Comparison of ENCODE assay signal across 1 cellular context in genomic region chrX:154376768-154377167, GRCh38.
TF ChIP-seq lines count a peak whose summit lies in the region.

No MANE protein-coding gene starts in this region.

TF ChIP-seq in GM23338, 12 proteins besides CTCF, POLR2A, EP300 and RAD21 (continued from another document):
- TF ChIP-seq EZH2phosphoT487 (IDR thresholded peaks at IDR 0.05; ENCODE audit: unreplicated experiment) (no peak), ZNF462 (CRISPR knock-in tag; IDR thresholded peaks at IDR 0.05) (no peak), POLR2AphosphoS5 (IDR thresholded peaks at IDR 0.05; ENCODE audit: low read depth) (no peak), NANOG (IDR thresholded peaks at IDR 0.05; ENCODE audit: borderline replicate concordance) (no peak), REST (IDR thresholded peaks at IDR 0.05; ENCODE audit: unreplicated experiment) (no peak)
- TF ChIP-seq, protein P1, sequence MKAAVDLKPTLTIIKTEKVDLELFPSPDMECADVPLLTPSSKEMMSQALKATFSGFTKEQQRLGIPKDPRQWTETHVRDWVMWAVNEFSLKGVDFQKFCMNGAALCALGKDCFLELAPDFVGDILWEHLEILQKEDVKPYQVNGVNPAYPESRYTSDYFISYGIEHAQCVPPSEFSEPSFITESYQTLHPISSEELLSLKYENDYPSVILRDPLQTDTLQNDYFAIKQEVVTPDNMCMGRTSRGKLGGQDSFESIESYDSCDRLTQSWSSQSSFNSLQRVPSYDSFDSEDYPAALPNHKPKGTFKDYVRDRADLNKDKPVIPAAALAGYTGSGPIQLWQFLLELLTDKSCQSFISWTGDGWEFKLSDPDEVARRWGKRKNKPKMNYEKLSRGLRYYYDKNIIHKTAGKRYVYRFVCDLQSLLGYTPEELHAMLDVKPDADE (IDR thresholded peaks at IDR 0.05): no peak
